8 cellular contexts compared by ENCODE assay signal in genomic region chr3:81760924-81761903, GRCh38. TPM values are rescaled to one million over a fixed set of nuclear protein-coding genes. Genes with fewer than 3 reads are reported as not detected.
DNase-seq lines count a peak whose midpoint lies in the region; ATAC-seq and TF ChIP-seq lines count a peak whose summit lies in the region.

GBE1 (minus strand) TSS chr3:81761645; CDS start chr3:81761517, 128 bp downstream.

- peak; percentile 83 for ATAC-seq in HG02678 (IDR thresholded peaks at IDR 0.05; ENCODE audit: unreplicated experiment)
- peak; percentile 92 to 97 (median 94) for ATAC-seq in heart right ventricle
- peak; percentile 97 to 98 for ATAC-seq in upper lobe of left lung (ENCODE audit: low FRiP score in 2 of 2)

- intact Hi-C loops in heart right ventricle (cut with DNase I) (loop anchor here in 4 of 10 donors (5.0 to 10.0 kb wide), 5 partner anchors 86 to 374 kb away; no protein-coding TSS in a partner anchor), posterior cingulate gyrus (cut with DNase I) (no loop called here)

- peaks cover 0 to 14% (median 0%) of the 10 kb centered on the region in 9 donors for H3K36me3 ChIP-seq in heart right ventricle
- no peaks in the 10 kb centered on the region for H3K36me3 ChIP-seq in upper lobe of left lung

- peak; percentile 43 for TF ChIP-seq CTCF in GM12874 (IDR thresholded peaks at IDR 0.05; ENCODE audit: insufficient read depth, low read depth, low read length)
- peak in 7 of 9 donors; percentile 22 to 65 (median 47) for TF ChIP-seq CTCF in heart right ventricle (IDR thresholded peaks at IDR 0.05)
- peak; percentile 23 to 55 (median 32) for TF ChIP-seq CTCF in upper lobe of left lung (IDR thresholded peaks at IDR 0.05)

- H3K9me3 ChIP-seq in heart right ventricle (no peaks in the 10 kb centered on the region), upper lobe of left lung (no peaks in the 10 kb centered on the region)

- H3K27me3 ChIP-seq in heart right ventricle: no peaks in the 10 kb centered on the region
- H3K27me3 ChIP-seq in upper lobe of left lung: no peaks in the 10 kb centered on the region

- H3K4me1 ChIP-seq in heart right ventricle (peaks cover 3 to 66% (median 56%) of the 10 kb centered on the region in 9 donors), upper lobe of left lung (peaks cover 17 to 22% (median 21%) of the 10 kb centered on the region in 4 donors)

- DNase-seq in NCI-H1105 treated with DMSO at 0.1 percent for 48 hours (lab: John Stamatoyannopoulos, UW): peak; percentile 75
- DNase-seq in T follicular helper cell (ENCODE audit: low read depth): peak; percentile 77
- DNase-seq in heart right ventricle: peak; percentile 92 to 93
- DNase-seq in posterior cingulate gyrus: peak; percentile 80 to 98 (median 88)
- peak; percentile 97 for DNase-seq in upper lobe of left lung

- H3K4me3 ChIP-seq in heart right ventricle (peak within 1 kb of the TSS; percentile 48 to 82 (median 72)), upper lobe of left lung (peak within 1 kb of the TSS; percentile 42 to 65 (median 60))

- 0% methylated on average over 87 to 88 of the region's 88 CpGs for WGBS in adipose tissue, 3 donors
- whole genome bisulfite sequencing in heart right ventricle, 2 donors: 0% methylated on average over 88 of the region's 88 CpGs
- 0 to 1% methylated on average over 13 to 74 of the region's 88 CpGs for WGBS in upper lobe of left lung, 2 donors

- peak in 2 of 4 donors; percentile 20 to 81 for TF ChIP-seq EP300 in upper lobe of left lung (IDR thresholded peaks at IDR 0.05)

- peak in 3 of 4 donors; percentile 66 to 94 (median 91) for TF ChIP-seq POLR2A in upper lobe of left lung (IDR thresholded peaks at IDR 0.05)

- peak within 1 kb of the TSS; percentile 68 for H3K27ac ChIP-seq in adipose tissue (ENCODE audit: low read depth, low read length)
- H3K27ac ChIP-seq in heart right ventricle: peak within 1 kb of the TSS; percentile 96 to 100 (median 99)
- peak within 1 kb of the TSS; percentile 96 to 99 (median 98) for H3K27ac ChIP-seq in upper lobe of left lung

RNA-seq across cellular contexts. Expression of gene GBE1, which starts in this region (rescaled TPM):
- polyA plus RNA-seq in adipose tissue (10 to 100 TPM; 18.2 to 73.2 (median 36.4) TPM), heart right ventricle (100 to 1,000 TPM in 1 of 2 donors, 10 to 100 TPM in 1; 24.8 to 126 TPM)
- total RNA-seq in heart right ventricle (100 to 1,000 TPM in 5 of 10 donors, 10 to 100 TPM in 5; 69.9 to 153 (median 98.8) TPM), upper lobe of left lung (10 to 100 TPM; 19.9 to 40.9 (median 27.5) TPM)

Comparison
In these comparisons a context has a peak if more than half of its experiments do, and no peak if none do; other contexts are left out.
1. Peak in every context shown above with its lines: DNase-seq, ATAC-seq, H3K4me3 ChIP-seq and H3K27ac ChIP-seq.